Comparison of ENCODE assay signal across 20 cellular contexts in the genomic region with DNA sequence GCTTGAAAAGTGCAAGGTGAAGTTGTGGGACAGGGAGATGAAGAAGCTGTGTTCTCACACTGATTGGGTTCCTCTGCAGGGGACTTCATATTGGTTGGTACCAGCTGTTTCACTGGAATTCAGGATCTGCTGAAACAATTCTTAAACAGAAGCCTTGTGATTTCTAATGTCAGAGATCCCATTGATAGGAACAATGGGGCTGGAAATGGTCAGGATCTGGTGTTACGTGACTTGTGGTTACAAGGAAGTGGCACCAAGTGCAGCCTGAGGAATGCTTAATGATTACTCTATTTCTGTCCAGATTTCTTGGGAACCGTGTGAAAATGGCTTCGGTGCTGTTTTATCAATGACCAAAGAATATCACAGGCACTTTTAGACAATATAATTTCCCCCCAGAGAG.
DNase-seq lines count a peak whose midpoint lies in the region; ATAC-seq and TF ChIP-seq lines count a peak whose summit lies in the region.
"Had no signal": no experiment of that assay in that cellular context is flagged by ENCODE, and none has a peak within 500 bp of the region (broad histone marks: within the 10 kb centered on the region; RNA-seq: fewer than 3 reads in every experiment).

No MANE protein-coding gene starts in this region.

- H3K9ac ChIP-seq in IMR-90 (ENCODE audit: low read depth, low read length): no peak overlapping the region
- H3K9ac ChIP-seq: BLaER1, GM23248 had no signal

- no peak overlapping the region for H2AFZ ChIP-seq in IMR-90 (replicated peaks; ENCODE audit: low read length, poor library complexity)
- H2AFZ ChIP-seq: GM23248 had no signal

- intact Hi-C loops in IMR-90 (cut with micrococcal nuclease) (no loop called here), testis (cut with DNase I; ENCODE audit: low total_unique reads) (no loop called here)

- no peak overlapping the region for H3K4me3 Mint-ChIP-seq in endothelial cell (ENCODE audit: unreplicated experiment)
- no peak overlapping the region for H3K4me3 Mint-ChIP-seq in activated T-helper 17 cell treated with anti-CD3 and anti-CD28 coated beads, Interleukin-2, amount 50 U/mL, for 72 hours
- H3K4me3 Mint-ChIP-seq: B cell; CD4-positive, CD25-positive, alpha-beta regulatory T cell; CD8-positive, alpha-beta T cell had no signal

- peak overlapping the region; percentile 23; the same call in 1 of the 2 replicates for H2BK20ac ChIP-seq in IMR-90 (ENCODE audit: low read depth, low read length)

- H3K27me3 ChIP-seq in IMR-90 (ENCODE audit: control insufficient read depth, insufficient read depth, low read length): no peaks in the 10 kb centered on the region
- H3K27me3 ChIP-seq in testis: no peaks in the 10 kb centered on the region

- H3K9me3 Mint-ChIP-seq in endothelial cell (ENCODE audit: unreplicated experiment): no peaks in the 10 kb centered on the region
- H3K9me3 Mint-ChIP-seq in activated T-helper 17 cell treated with anti-CD3 and anti-CD28 coated beads, Interleukin-2, amount 50 U/mL, for 72 hours: no peaks in the 10 kb centered on the region
- H3K9me3 Mint-ChIP-seq: CD8-positive, alpha-beta T cell had no signal

- H4K20me1 ChIP-seq in IMR-90 (ENCODE audit: insufficient read depth, low read length): no peaks in the 10 kb centered on the region

- POLR2A ChIA-PET in IMR-90 (lab: Charles Lee; ENCODE audit: unreplicated experiment): no interaction called here

- H3K27me3 Mint-ChIP-seq in endothelial cell (ENCODE audit: unreplicated experiment): no peaks in the 10 kb centered on the region
- no peaks in the 10 kb centered on the region for H3K27me3 Mint-ChIP-seq in activated T-helper 17 cell treated with anti-CD3 and anti-CD28 coated beads, Interleukin-2, amount 50 U/mL, for 72 hours
- H3K27me3 Mint-ChIP-seq: B cell had no signal

- no peak for TF ChIP-seq CTCF in IMR-90 (conservative IDR thresholded peaks at IDR 0.05; ENCODE audit: low read depth, low read length)
- no peak for TF ChIP-seq CTCF in endothelial cell (IDR thresholded peaks at IDR 0.05; ENCODE audit: unreplicated experiment)
- no peak for TF ChIP-seq CTCF in testis (IDR thresholded peaks at IDR 0.05)

- no peak overlapping the region for H2BK15ac ChIP-seq in IMR-90 (ENCODE audit: low read depth, low read length)

- 0 out of 2 replicates have a peak overlapping the region, but pooled peaks have one; percentile 24 for H3K18ac ChIP-seq in IMR-90 (ENCODE audit: low read depth, low read length)

- no peak overlapping the region for H3K4me3 ChIP-seq in IMR-90 (ENCODE audit: insufficient read depth, low read depth, low read length)
- H3K4me3 ChIP-seq in testis: no peak overlapping the region
- H3K4me3 ChIP-seq: BLaER1, GM23248 had no signal

- peaks cover 6% of the 10 kb centered on the region for H3K4me1 Mint-ChIP-seq in endothelial cell (ENCODE audit: unreplicated experiment)
- no peaks in the 10 kb centered on the region for H3K4me1 Mint-ChIP-seq in activated T-helper 17 cell treated with anti-CD3 and anti-CD28 coated beads, Interleukin-2, amount 50 U/mL, for 72 hours
- H3K4me1 Mint-ChIP-seq: B cell; CD4-positive, CD25-positive, alpha-beta regulatory T cell had no signal

- no peak overlapping the region for H3K14ac ChIP-seq in IMR-90 (replicated peaks; ENCODE audit: low read depth, low read length)

- H3K79me1 ChIP-seq in IMR-90 (ENCODE audit: low read depth in 1 of 2, low read length in 2 of 2): no peaks in the 10 kb centered on the region

- no peak overlapping the region for H2AK5ac ChIP-seq in IMR-90 (ENCODE audit: low read depth, low read length)

- in situ Hi-C loops in IMR-90 (cut with MboI; ENCODE audit: low sequenced_read_pairs): no loop called here
- in situ Hi-C loops in SK-MEL-5 (cut with HindIII; ENCODE audit: low pct_unique_long_range_greater_than_20kb, low sequenced_read_pairs): no loop called here

- no peak overlapping the region; the same call in 1 of the 2 replicates for H3K4ac ChIP-seq in IMR-90 (ENCODE audit: low read depth, low read length)

- H3K27ac Mint-ChIP-seq in endothelial cell (ENCODE audit: unreplicated experiment): peak overlapping the region; percentile 25
- no peak overlapping the region for H3K27ac Mint-ChIP-seq in activated T-helper 17 cell treated with anti-CD3 and anti-CD28 coated beads, Interleukin-2, amount 50 U/mL, for 72 hours
- H3K27ac Mint-ChIP-seq: B cell; CD4-positive, CD25-positive, alpha-beta regulatory T cell; CD8-positive, alpha-beta T cell had no signal

- H3K27ac ChIP-seq in IMR-90 (ENCODE audit: insufficient read depth, low read length) (no peak overlapping the region), testis (no peak overlapping the region)
- H3K27ac ChIP-seq: 22Rv1, BLaER1, C4-2B, GM23248 had no signal

- H3K23ac ChIP-seq in IMR-90 (ENCODE audit: low read depth, low read length): no peak overlapping the region

- H3K4me1 ChIP-seq in IMR-90 (ENCODE audit: control insufficient read depth, insufficient read depth, low read length): peaks cover 3% of the 10 kb centered on the region
- H3K4me1 ChIP-seq in testis: no peaks in the 10 kb centered on the region
- H3K4me1 ChIP-seq: BLaER1 had no signal

- H3K36me3 ChIP-seq in IMR-90 (ENCODE audit: control insufficient read depth, insufficient read depth, low read length) (no peaks in the 10 kb centered on the region), testis (ENCODE audit: low read depth, missing control alignments) (no peaks in the 10 kb centered on the region)
- H3K36me3 ChIP-seq: BLaER1 had no signal

- dilution Hi-C loops in IMR-90 (cut with HindIII; ENCODE audit: low sequenced_read_pairs, unreplicated experiment): no loop called here

- H3K9me1 ChIP-seq in IMR-90 (ENCODE audit: insufficient read depth, low read length): no peaks in the 10 kb centered on the region

- no peak for TF ChIP-seq RAD21 in IMR-90 (IDR thresholded peaks at IDR 0.05; ENCODE audit: low read length)

- DNase-seq in IMR-90: no peak
- DNase-seq in SK-MEL-5 (ENCODE audit: low read depth, low spot score): peak; percentile 70
- DNase-seq in endothelial cell (ENCODE audit: low spot score): no peak
- DNase-seq in pons (ENCODE audit: low spot score): peak; percentile 30
- no peak for DNase-seq in stimulated activated CD4-positive, alpha-beta T cell treated with anti-CD3 and anti-CD28 coated beads, Interleukin-15, amount 100 ng/mL, for 24 hours
- DNase-seq in COR-L47 (lab: John Stamatoyannopoulos, UW): no peak
- DNase-seq in testis: no peak
- DNase-seq: CD4-positive, CD25-positive, alpha-beta regulatory T cell; CD8-positive, alpha-beta T cell; DMS 273 treated with DMSO at 0.1 percent for 48 hours; DMS79 treated with DMSO at 0.1 percent for 48 hours; GF-D8; GM23248; H7; HCEC 1CT had no signal

- no peaks in the 10 kb centered on the region for H3K36me3 Mint-ChIP-seq in endothelial cell (ENCODE audit: low read depth, unreplicated experiment)
- no peaks in the 10 kb centered on the region for H3K36me3 Mint-ChIP-seq in activated T-helper 17 cell treated with anti-CD3 and anti-CD28 coated beads, Interleukin-2, amount 50 U/mL, for 72 hours (ENCODE audit: low read depth)
- H3K36me3 Mint-ChIP-seq: CD4-positive, CD25-positive, alpha-beta regulatory T cell; CD8-positive, alpha-beta T cell had no signal

- H2AK9ac ChIP-seq in IMR-90 (replicated peaks; ENCODE audit: low read depth, low read length, poor library complexity): no peak overlapping the region

- no peak overlapping the region for H4K8ac ChIP-seq in IMR-90 (ENCODE audit: low read depth in 2 of 2, low read length in 2 of 2)

- ATAC-seq in IMR-90 (ENCODE audit: low read depth): no peak
- no peak for ATAC-seq in activated T-helper 17 cell treated with anti-CD3 and anti-CD28 coated beads, Interleukin-2, amount 50 U/mL, for 72 hours (replicated peaks)
- ATAC-seq: CD8-positive, alpha-beta T cell had no signal

- no peak overlapping the region for H2BK5ac ChIP-seq in IMR-90 (ENCODE audit: low read depth, low read length, poor library complexity, severe bottlenecking)

- no peak overlapping the region for H3K4me2 ChIP-seq in IMR-90 (ENCODE audit: low read depth, low read length)
- H3K4me2 ChIP-seq: BLaER1 had no signal

- H4K91ac ChIP-seq in IMR-90 (ENCODE audit: insufficient read depth, low read depth, low read length): peak overlapping the region; percentile 17; the same call in 1 of the 2 replicates

- CTCF ChIA-PET in IMR-90 (lab: Yijun Ruan, JAX): no interaction called here

- BruUV-seq in IMR-90 (replicated peaks; lab: Mats Ljungman, UMichigan): no TSS peak

- WGBS in IMR-90 (ENCODE audit: extremely low coverage in 2 of 2, insufficient read length in 1 of 2), 2 experiments: no CpG with 5 or more reads among the region's 3 CpGs
- WGBS in testis, 2 donors: 76 to 95% methylated on average over 3 of the region's 3 CpGs

- TF ChIP-seq POLR2A in IMR-90 (IDR thresholded peaks at IDR 0.05; ENCODE audit: low read depth, low read length): no peak
- TF ChIP-seq POLR2A in testis (IDR thresholded peaks at IDR 0.05): no peak

- no peak overlapping the region; the same call in 1 of the 2 replicates for H2BK120ac ChIP-seq in IMR-90 (ENCODE audit: low read depth, low read length)

- no peaks in the 10 kb centered on the region for H3K9me3 ChIP-seq in IMR-90 (ENCODE audit: control insufficient read depth, insufficient read depth, low read length)
- H3K9me3 ChIP-seq in testis: no peaks in the 10 kb centered on the region
- H3K9me3 ChIP-seq: BLaER1 had no signal

- no peak overlapping the region for H3K56ac ChIP-seq in IMR-90 (ENCODE audit: extremely low read depth, insufficient read depth, low read length)

- no peak overlapping the region for H4K5ac ChIP-seq in IMR-90 (ENCODE audit: low read depth, low read length)

TF ChIP-seq in IMR-90, 13 proteins besides CTCF, POLR2A, EP300 and RAD21 (continues in another document):
- TF ChIP-seq, protein P1, sequence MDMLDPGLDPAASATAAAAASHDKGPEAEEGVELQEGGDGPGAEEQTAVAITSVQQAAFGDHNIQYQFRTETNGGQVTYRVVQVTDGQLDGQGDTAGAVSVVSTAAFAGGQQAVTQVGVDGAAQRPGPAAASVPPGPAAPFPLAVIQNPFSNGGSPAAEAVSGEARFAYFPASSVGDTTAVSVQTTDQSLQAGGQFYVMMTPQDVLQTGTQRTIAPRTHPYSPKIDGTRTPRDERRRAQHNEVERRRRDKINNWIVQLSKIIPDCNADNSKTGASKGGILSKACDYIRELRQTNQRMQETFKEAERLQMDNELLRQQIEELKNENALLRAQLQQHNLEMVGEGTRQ (IDR thresholded peaks at IDR 0.05; ENCODE audit: low read depth, low read length): no peak
- no peak for TF ChIP-seq SMC3 (IDR thresholded peaks at IDR 0.05; ENCODE audit: low read depth, low read length)
- no peak for TF ChIP-seq MXI1 (IDR thresholded peaks at IDR 0.05; ENCODE audit: borderline replicate concordance, low read depth, low read length)
- no peak for TF ChIP-seq BHLHE40 (IDR thresholded peaks at IDR 0.05; ENCODE audit: low read depth, low read length)
- no peak for TF ChIP-seq CEBPB (IDR thresholded peaks at IDR 0.05; ENCODE audit: low read depth, low read length)
- TF ChIP-seq CHD1 (IDR thresholded peaks at IDR 0.05; ENCODE audit: low read depth, low read length): no peak
- TF ChIP-seq MAFK (IDR thresholded peaks at IDR 0.05; ENCODE audit: low read depth, low read length): no peak
- TF ChIP-seq FOS (IDR thresholded peaks at IDR 0.05; ENCODE audit: low read depth, low read length): no peak
- no peak for TF ChIP-seq RCOR1 (IDR thresholded peaks at IDR 0.05; ENCODE audit: insufficient replicate concordance, low read length)

Comparison
In these comparisons a context has a peak if more than half of its experiments do, and no peak if none do; other contexts are left out.
1. DNase-seq: peak in SK-MEL-5 (single experiment) and pons (single experiment); none in IMR-90 (single experiment), endothelial cell (single experiment), stimulated activated CD4-positive, alpha-beta T cell treated with anti-CD3 and anti-CD28 coated beads, Interleukin-15, amount 100 ng/mL, for 24 hours (single experiment), COR-L47 (single experiment) and testis (single experiment).